15 cellular contexts compared by ENCODE assay signal in the genomic region with DNA sequence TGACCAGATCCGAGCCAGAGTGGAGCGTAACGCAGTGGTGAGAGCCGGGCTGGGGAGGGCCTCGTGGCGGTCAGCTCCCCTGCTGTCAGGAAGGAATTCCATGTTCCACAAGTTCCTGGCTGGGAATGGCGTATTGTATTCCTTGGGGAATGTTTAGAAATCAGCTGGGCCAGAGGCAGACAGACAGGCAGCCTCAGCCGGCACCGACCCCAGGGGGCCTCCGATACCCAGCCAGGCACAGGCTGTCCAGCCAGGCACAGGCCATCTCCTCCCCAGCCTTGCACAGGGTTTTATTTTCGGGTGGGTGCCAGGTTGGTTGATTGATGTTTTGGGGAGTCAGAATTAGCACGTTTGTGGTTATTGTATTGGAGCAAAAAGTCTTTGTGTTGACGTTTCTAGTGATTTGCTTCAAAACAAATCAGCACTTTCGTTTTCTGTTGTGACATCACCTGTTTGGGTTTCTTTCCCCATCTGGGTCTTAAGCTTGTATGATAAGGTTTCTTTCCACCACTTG.
DNase-seq lines count a peak whose midpoint lies in the region; ATAC-seq, FAIRE-seq and TF ChIP-seq lines count a peak whose summit lies in the region.
"Had no signal": no experiment of that assay in that cellular context is flagged by ENCODE, and none has a peak within 500 bp of the region (broad histone marks: within the 10 kb centered on the region; RNA-seq: fewer than 3 reads in every experiment).

No MANE protein-coding gene starts in this region.

- H3K79me2 ChIP-seq in GM12878 (ENCODE audit: control insufficient read depth, insufficient read depth, low read length): no peaks in the 10 kb centered on the region

- FAIRE-seq in GM12891 (lab: Jason Lieb, UNC): no peak
- FAIRE-seq in GM12878 (lab: Jason Lieb, UNC): no peak
- FAIRE-seq: frontal cortex, TTC549 had no signal

- H3K36me3 ChIP-seq in GM12878 (ENCODE audit: control insufficient read depth in 2 of 2, insufficient read depth in 2 of 2, low read length in 1 of 2): peaks cover 1 to 6% of the 10 kb centered on the region in 2 experiments

- RAD21 ChIA-PET in GM12878 (lab: Charles Lee; ENCODE audit: unreplicated experiment): no interaction called here

- 78% methylated on average over 14 of the region's 14 CpGs for WGBS in GM12878 (ENCODE audit: insufficient coverage, insufficient replicate concordance, low lambda C conversion rate, missing lambda C conversion rate)

- no peaks in the 10 kb centered on the region; the same call in 2 of the 3 replicates for H3K9me3 ChIP-seq in GM12878 (replicated peaks; ENCODE audit: control insufficient read depth, insufficient read depth, low read length)

- H3K4me2 ChIP-seq in GM12878 (ENCODE audit: control insufficient read depth, insufficient read depth): no peak overlapping the region

- H2AFZ ChIP-seq in GM12878 (ENCODE audit: control insufficient read depth, low read depth, low read length): no peak overlapping the region

- H3K27ac ChIP-seq in GM12878 (ENCODE audit: control insufficient read depth, insufficient read depth): no peak overlapping the region

- H3K27me3 ChIP-seq in GM12878 (replicated peaks in 1 of 2; ENCODE audit: control insufficient read depth in 2 of 2, insufficient read depth in 2 of 2, low read length in 1 of 2): no peaks in the 10 kb centered on the region
- H3K27me3 ChIP-seq: cardiac muscle cell had no signal

- intact Hi-C loops in GM12878 (cut with micrococcal nuclease; ENCODE audit: unreplicated experiment): no loop called here

- SMC1A ChIA-PET in GM12878 (lab: Charles Lee; ENCODE audit: uncharacterized antibody, unreplicated experiment): no interaction called here

- no peak for TF ChIP-seq CTCF in GM12878 (IDR thresholded peaks at IDR 0.05 in 2 of 3, conservative IDR thresholded peaks at IDR 0.05 in 1 of 3; ENCODE audit: control insufficient read depth in 2 of 3, extremely low read depth in 1 of 3, insufficient read depth in 1 of 3, low read depth in 3 of 3, low read length in 3 of 3)

- TF ChIP-seq POLR2A in GM12891 (IDR thresholded peaks at IDR 0.05; ENCODE audit: low read depth, low read length): no peak
- TF ChIP-seq POLR2A in GM12878 (IDR thresholded peaks at IDR 0.05; ENCODE audit: low read depth, low read length): no peak

- no peaks in the 10 kb centered on the region for H4K20me1 ChIP-seq in GM12878 (ENCODE audit: control insufficient read depth, insufficient read depth)

- in situ Hi-C loops in GM12878 (cut with MboI): no loop called here

- H3K4me1 ChIP-seq in GM12878 (ENCODE audit: control insufficient read depth, insufficient read depth, low read length): no peaks in the 10 kb centered on the region

- DNase-seq in GM12891 (ENCODE audit: insufficient read length, low spot score): peak; percentile 28
- DNase-seq in GM12878 (ENCODE audit: low read depth, low spot score): no peak
- peak; percentile 7 for DNase-seq in iPS DF 19.7 (ENCODE audit: low read depth, low spot score)
- peak; percentile 41 for DNase-seq in renal cortical epithelial cell (ENCODE audit: low read depth)
- DNase-seq in NCI-H345 (lab: John Stamatoyannopoulos, UW): no peak
- DNase-seq in DMS53 treated with DMSO at 0.1 percent for 48 hours (lab: John Stamatoyannopoulos, UW; ENCODE audit: unreplicated experiment): no peak
- DNase-seq in NCI-H1092 (lab: John Stamatoyannopoulos, UW): no peak
- DNase-seq: GOT3; NCI-H2107; PC-3; stimulated activated CD4-positive, alpha-beta T cell treated with anti-CD3 and anti-CD28 coated beads, Interleukin-15, amount 100 ng/mL, for 24 hours had no signal

- no TSS peak for BruUV-seq in GM12878 (replicated peaks; lab: Mats Ljungman, UMichigan)

- TF ChIP-seq RAD21 in GM12878 (IDR thresholded peaks at IDR 0.05; ENCODE audit: insufficient read depth, low read depth, low read length): no peak

- TF ChIP-seq EP300 in GM12878 (IDR thresholded peaks at IDR 0.05; ENCODE audit: borderline replicate concordance in 1 of 2, control insufficient read depth in 1 of 2, low read depth in 2 of 2, low read length in 2 of 2): no peak

- POLR2A ChIA-PET in GM12878 (lab: Charles Lee): interaction anchor here (0.8 kb wide), 1 partner anchor 9 kb away, joined by 3 read pairs; no protein-coding TSS in a partner anchor

- ATAC-seq in GM12878 (peak; percentile 79), GM19452 (IDR thresholded peaks at IDR 0.05; ENCODE audit: unreplicated experiment) (no peak)
- ATAC-seq: PC-3 had no signal

- no peak overlapping the region for H3K4me3 ChIP-seq in GM12878
- H3K4me3 ChIP-seq: cardiac muscle cell had no signal

- no peak overlapping the region for H3K9ac ChIP-seq in GM12878 (ENCODE audit: control insufficient read depth, insufficient read depth, low read length)

- CTCF ChIA-PET in GM12878 (lab: Yijun Ruan, JAX): no interaction called here

TF ChIP-seq in GM12891, 5 proteins besides CTCF, POLR2A, EP300 and RAD21:
- TF ChIP-seq TAF1 (IDR thresholded peaks at IDR 0.05; ENCODE audit: low read depth, low read length) (no peak), SPI1 (IDR thresholded peaks at IDR 0.05; ENCODE audit: low read depth, low read length) (no peak), POU2F2 (IDR thresholded peaks at IDR 0.05; ENCODE audit: low read depth, low read length) (no peak)

TF ChIP-seq in GM12878, 131 proteins besides CTCF, POLR2A, EP300 and RAD21:
- peak; percentile 43; the same call in 1 of the 2 replicates for TF ChIP-seq RUNX3 (IDR thresholded peaks at IDR 0.05; ENCODE audit: low read length)
- peak; percentile 54 for TF ChIP-seq ATF7 (IDR thresholded peaks at IDR 0.05; ENCODE audit: low read depth)
- TF ChIP-seq, protein P1, sequence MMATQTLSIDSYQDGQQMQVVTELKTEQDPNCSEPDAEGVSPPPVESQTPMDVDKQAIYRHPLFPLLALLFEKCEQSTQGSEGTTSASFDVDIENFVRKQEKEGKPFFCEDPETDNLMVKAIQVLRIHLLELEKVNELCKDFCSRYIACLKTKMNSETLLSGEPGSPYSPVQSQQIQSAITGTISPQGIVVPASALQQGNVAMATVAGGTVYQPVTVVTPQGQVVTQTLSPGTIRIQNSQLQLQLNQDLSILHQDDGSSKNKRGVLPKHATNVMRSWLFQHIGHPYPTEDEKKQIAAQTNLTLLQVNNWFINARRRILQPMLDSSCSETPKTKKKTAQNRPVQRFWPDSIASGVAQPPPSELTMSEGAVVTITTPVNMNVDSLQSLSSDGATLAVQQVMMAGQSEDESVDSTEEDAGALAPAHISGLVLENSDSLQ (IDR thresholded peaks at IDR 0.05): peak; percentile 77
- TF ChIP-seq, protein P2, sequence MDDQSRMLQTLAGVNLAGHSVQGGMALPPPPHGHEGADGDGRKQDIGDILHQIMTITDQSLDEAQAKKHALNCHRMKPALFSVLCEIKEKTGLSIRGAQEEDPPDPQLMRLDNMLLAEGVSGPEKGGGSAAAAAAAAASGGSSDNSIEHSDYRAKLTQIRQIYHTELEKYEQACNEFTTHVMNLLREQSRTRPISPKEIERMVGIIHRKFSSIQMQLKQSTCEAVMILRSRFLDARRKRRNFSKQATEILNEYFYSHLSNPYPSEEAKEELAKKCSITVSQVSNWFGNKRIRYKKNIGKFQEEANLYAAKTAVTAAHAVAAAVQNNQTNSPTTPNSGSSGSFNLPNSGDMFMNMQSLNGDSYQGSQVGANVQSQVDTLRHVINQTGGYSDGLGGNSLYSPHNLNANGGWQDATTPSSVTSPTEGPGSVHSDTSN (IDR thresholded peaks at IDR 0.05; ENCODE audit: insufficient replicate concordance, low read depth, low read length): peak; percentile 38
- TF ChIP-seq, protein P3, sequence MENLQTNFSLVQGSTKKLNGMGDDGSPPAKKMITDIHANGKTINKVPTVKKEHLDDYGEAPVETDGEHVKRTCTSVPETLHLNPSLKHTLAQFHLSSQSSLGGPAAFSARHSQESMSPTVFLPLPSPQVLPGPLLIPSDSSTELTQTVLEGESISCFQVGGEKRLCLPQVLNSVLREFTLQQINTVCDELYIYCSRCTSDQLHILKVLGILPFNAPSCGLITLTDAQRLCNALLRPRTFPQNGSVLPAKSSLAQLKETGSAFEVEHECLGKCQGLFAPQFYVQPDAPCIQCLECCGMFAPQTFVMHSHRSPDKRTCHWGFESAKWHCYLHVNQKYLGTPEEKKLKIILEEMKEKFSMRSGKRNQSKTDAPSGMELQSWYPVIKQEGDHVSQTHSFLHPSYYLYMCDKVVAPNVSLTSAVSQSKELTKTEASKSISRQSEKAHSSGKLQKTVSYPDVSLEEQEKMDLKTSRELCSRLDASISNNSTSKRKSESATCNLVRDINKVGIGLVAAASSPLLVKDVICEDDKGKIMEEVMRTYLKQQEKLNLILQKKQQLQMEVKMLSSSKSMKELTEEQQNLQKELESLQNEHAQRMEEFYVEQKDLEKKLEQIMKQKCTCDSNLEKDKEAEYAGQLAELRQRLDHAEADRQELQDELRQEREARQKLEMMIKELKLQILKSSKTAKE (IDR thresholded peaks at IDR 0.05; ENCODE audit: low read depth, poor library complexity, severe bottlenecking): no peak
- no peak for TF ChIP-seq TCF7 (IDR thresholded peaks at IDR 0.05; ENCODE audit: borderline replicate concordance)
- TF ChIP-seq IKZF2 (IDR thresholded peaks at IDR 0.05): 0 out of 4 replicates have a peak, but pooled peaks have one; percentile 11 to 23
- no peak for TF ChIP-seq CBX5 (IDR thresholded peaks at IDR 0.05; ENCODE audit: low read depth)
- peak in 1 of 2 experiments; percentile 53; a peak in 1 of 4 replicates for TF ChIP-seq BHLHE40 (IDR thresholded peaks at IDR 0.05; ENCODE audit: borderline replicate concordance in 1 of 2, low read depth in 2 of 2, low read length in 1 of 2)

Comparison
In these comparisons a context has a peak if more than half of its experiments do, and no peak if none do; other contexts are left out.
1. DNase-seq: peak in GM12891 (single experiment), iPS DF 19.7 (single experiment) and renal cortical epithelial cell (single experiment); none in GM12878 (single experiment), NCI-H345 (single experiment), DMS53 treated with DMSO at 0.1 percent for 48 hours (single experiment) and NCI-H1092 (single experiment).